In genomic region chr2:85191157-85191556, GRCh38 we compare ENCODE assay signal across 22 cellular contexts. TPM values are rescaled to one million over a fixed set of nuclear protein-coding genes. Genes with fewer than 3 reads are reported as not detected.
DNase-seq lines count a peak whose midpoint lies in the region; ATAC-seq and TF ChIP-seq lines count a peak whose summit lies in the region.
"Had no signal": no experiment of that assay in that cellular context is flagged by ENCODE, and none has a peak within 500 bp of the region (broad histone marks: within the 10 kb centered on the region; RNA-seq: fewer than 3 reads in every experiment).

No MANE protein-coding gene starts in this region.

- H3K4me1 ChIP-seq in right atrium auricular region (peaks cover 0 to 32% of the 10 kb centered on the region in 2 donors), heart left ventricle (peaks cover 0 to 24% (median 0%) of the 10 kb centered on the region in 12 donors), hepatocyte (ENCODE audit: insufficient read depth) (peaks cover 17% of the 10 kb centered on the region)
- H3K4me1 ChIP-seq in CD4-positive, alpha-beta memory T cell (ENCODE audit: insufficient read depth, low read length): no peaks in the 10 kb centered on the region

- no peak for DNase-seq in Right ventricle myocardium inferior (ENCODE audit: missing footprints)
- no peak for DNase-seq in right atrium auricular region (ENCODE audit: low spot score)
- DNase-seq in heart left ventricle: peak in 2 of 5 donors; percentile 64 to 73
- DNase-seq in hepatocyte (ENCODE audit: low spot score): no peak
- no peak for DNase-seq in activated CD8-positive, alpha-beta memory T cell treated with anti-CD3 and anti-CD28 coated beads, Interleukin-2, amount 50 U/mL, for 4 hours
- DNase-seq in coronary artery (ENCODE audit: low spot score): no peak
- no peak for DNase-seq in CD4-positive, alpha-beta memory T cell
- DNase-seq: 8988T, ACHN, DMS53, GM23248, HCEC 1CT, NCI-H1048, NCI-H1417, NCI-H1694, NCI-H2029 treated with DMSO at 0.1 percent for 48 hours, NCI-H446 treated with DMSO at 0.1 percent for 48 hours, NCI-H526 treated with DMSO at 0.1 percent for 48 hours, PC-9, SHP77 had no signal

- no peaks in the 10 kb centered on the region for H3K27me3 ChIP-seq in right atrium auricular region
- H3K27me3 ChIP-seq in heart left ventricle: no peaks in the 10 kb centered on the region
- no peaks in the 10 kb centered on the region for H3K27me3 ChIP-seq in hepatocyte
- H3K27me3 ChIP-seq in CD4-positive, alpha-beta memory T cell (ENCODE audit: insufficient read depth, low read length): no peaks in the 10 kb centered on the region

- peak overlapping the region in 1 of 2 donors; percentile 41 for H3K27ac ChIP-seq in right atrium auricular region
- H3K27ac ChIP-seq in heart left ventricle: no peak overlapping the region
- peak overlapping the region; percentile 62 for H3K27ac ChIP-seq in hepatocyte
- H3K27ac ChIP-seq in coronary artery: no peak overlapping the region
- no peak overlapping the region for H3K27ac ChIP-seq in CD4-positive, alpha-beta memory T cell (ENCODE audit: low read depth, low read length)
- H3K27ac ChIP-seq: GM23248, PC-9 had no signal

- H3K36me3 ChIP-seq in right atrium auricular region: no peaks in the 10 kb centered on the region
- H3K36me3 ChIP-seq in heart left ventricle: no peaks in the 10 kb centered on the region
- H3K36me3 ChIP-seq in hepatocyte (replicated peaks; ENCODE audit: insufficient read depth, low read depth): no peaks in the 10 kb centered on the region
- no peaks in the 10 kb centered on the region for H3K36me3 ChIP-seq in CD4-positive, alpha-beta memory T cell (ENCODE audit: insufficient read depth, low read length)

- H3K4me3 Mint-ChIP-seq in stimulated activated memory B cell treated with anti-CD40 and anti-IgM and Interleukin-4, amounts not matched to agents 10 μg/mL and 1 μg/mL and 100 μg/mL, for 72 hours: no peak overlapping the region
- no peak overlapping the region for H3K4me3 Mint-ChIP-seq in CD4-positive, alpha-beta memory T cell

- H4K20me1 ChIP-seq in hepatocyte (ENCODE audit: insufficient read depth, poor library complexity, severe bottlenecking): peaks cover 8% of the 10 kb centered on the region

- H3K4me2 ChIP-seq in hepatocyte: no peak overlapping the region
- H3K4me2 ChIP-seq: PC-9 had no signal

- no peak for TF ChIP-seq CTCF in right atrium auricular region (IDR thresholded peaks at IDR 0.05)
- no peak for TF ChIP-seq CTCF in heart left ventricle (IDR thresholded peaks at IDR 0.05)
- TF ChIP-seq CTCF in hepatocyte (IDR thresholded peaks at IDR 0.05; ENCODE audit: poor library complexity): no peak
- TF ChIP-seq CTCF in coronary artery (IDR thresholded peaks at IDR 0.05): no peak

- H3K4me3 ChIP-seq in right atrium auricular region (no peak overlapping the region), heart left ventricle (no peak overlapping the region), hepatocyte (no peak overlapping the region), coronary artery (no peak overlapping the region)
- H3K4me3 ChIP-seq in CD4-positive, alpha-beta memory T cell (ENCODE audit: low read length in 2 of 2): no peak overlapping the region
- H3K4me3 ChIP-seq: GM23248, PC-9 had no signal

- H2AFZ ChIP-seq in hepatocyte: no peak overlapping the region
- H2AFZ ChIP-seq: GM23248, PC-9 had no signal

- no peaks in the 10 kb centered on the region for H3K9me3 ChIP-seq in right atrium auricular region
- H3K9me3 ChIP-seq in heart left ventricle: no peaks in the 10 kb centered on the region
- no peaks in the 10 kb centered on the region for H3K9me3 ChIP-seq in hepatocyte (ENCODE audit: low read depth)
- H3K9me3 ChIP-seq in CD4-positive, alpha-beta memory T cell (ENCODE audit: control insufficient read depth in 1 of 2, low read length in 2 of 2): no peaks in the 10 kb centered on the region

- ATAC-seq in Right ventricle myocardium inferior (peak; percentile 70), heart left ventricle (peak; percentile 44 to 87 (median 76))
- ATAC-seq in stimulated activated memory B cell treated with anti-CD40 and anti-IgM and Interleukin-4, amounts not matched to agents 10 μg/mL and 1 μg/mL and 100 μg/mL, for 72 hours: peak; percentile 10

- 59 to 71% (median 63%) methylated on average over 1 to 2 of the region's 2 CpGs for WGBS in heart left ventricle, 4 donors
- WGBS in hepatocyte (ENCODE audit: low lambda C conversion rate, missing lambda C conversion rate): 80% methylated on average over 2 of the region's 2 CpGs

- no peaks in the 10 kb centered on the region for H3K36me3 Mint-ChIP-seq in stimulated activated memory B cell treated with anti-CD40 and anti-IgM and Interleukin-4, amounts not matched to agents 10 μg/mL and 1 μg/mL and 100 μg/mL, for 72 hours
- no peaks in the 10 kb centered on the region for H3K36me3 Mint-ChIP-seq in CD4-positive, alpha-beta memory T cell

- POLR2A ChIA-PET in CD4-positive, alpha-beta memory T cell (lab: Charles Lee; ENCODE audit: partially characterized antibody): no interaction called here

- H3K9me2 ChIP-seq in hepatocyte (replicated peaks; ENCODE audit: insufficient read depth): no peaks in the 10 kb centered on the region

- peaks cover 70% of the 10 kb centered on the region for H3K79me2 ChIP-seq in hepatocyte

- H3K27me3 Mint-ChIP-seq in stimulated activated memory B cell treated with anti-CD40 and anti-IgM and Interleukin-4, amounts not matched to agents 10 μg/mL and 1 μg/mL and 100 μg/mL, for 72 hours: peaks cover 35% of the 10 kb centered on the region
- peaks cover 5 to 10% of the 10 kb centered on the region in 2 donors for H3K27me3 Mint-ChIP-seq in CD4-positive, alpha-beta memory T cell

- no peaks in the 10 kb centered on the region for H3K4me1 Mint-ChIP-seq in stimulated activated memory B cell treated with anti-CD40 and anti-IgM and Interleukin-4, amounts not matched to agents 10 μg/mL and 1 μg/mL and 100 μg/mL, for 72 hours
- no peaks in the 10 kb centered on the region for H3K4me1 Mint-ChIP-seq in CD4-positive, alpha-beta memory T cell

- CTCF ChIA-PET in CD4-positive, alpha-beta memory T cell (lab: Charles Lee; ENCODE audit: partially characterized antibody): no interaction called here

- no peak for TF ChIP-seq POLR2A in heart left ventricle (IDR thresholded peaks at IDR 0.05)

- H3K9me3 Mint-ChIP-seq in stimulated activated memory B cell treated with anti-CD40 and anti-IgM and Interleukin-4, amounts not matched to agents 10 μg/mL and 1 μg/mL and 100 μg/mL, for 72 hours: peaks cover 5% of the 10 kb centered on the region
- peaks cover 0 to 4% (median 0%) of the 10 kb centered on the region in 8 donors for H3K9me3 Mint-ChIP-seq in CD4-positive, alpha-beta memory T cell

- H3K27ac Mint-ChIP-seq in stimulated activated memory B cell treated with anti-CD40 and anti-IgM and Interleukin-4, amounts not matched to agents 10 μg/mL and 1 μg/mL and 100 μg/mL, for 72 hours: no peak overlapping the region
- H3K27ac Mint-ChIP-seq in CD4-positive, alpha-beta memory T cell: no peak overlapping the region

- intact Hi-C loops in Right ventricle myocardium inferior (cut with DNase I): no loop called here
- intact Hi-C loops in heart left ventricle (cut with DNase I): no loop called here
- intact Hi-C loops in CD4-positive, alpha-beta memory T cell (cut with micrococcal nuclease): no loop called here

RNA-seq across cellular contexts. Expression of gene TCF7L1, which starts 58.0 kb away (rescaled TPM):
- 9.3 TPM for total RNA-seq in Right ventricle myocardium inferior
- total RNA-seq in right atrium auricular region: 1 to 10 TPM; 3.1 to 4.0 TPM
- total RNA-seq in heart left ventricle: 1 to 10 TPM; 1.9 to 9.8 (median 6.4) TPM
- polyA plus RNA-seq in heart left ventricle: 1 to 10 TPM; 3.9 to 6.1 TPM
- 3.7 and 4.5 TPM in 2 replicates for total RNA-seq in hepatocyte
- polyA plus RNA-seq in hepatocyte: 20.6 and 26.2 TPM in 2 replicates
- total RNA-seq in CD4-positive, alpha-beta memory T cell: not detected
- under 1 TPM in 1 of 2 donors, not detected in 1; 0.06 TPM for polyA plus RNA-seq in CD4-positive, alpha-beta memory T cell
- total RNA-seq: RPMI7951 had no signal

Comparison
In these comparisons a context has a peak if more than half of its experiments do, and no peak if none do; other contexts are left out.
1. ATAC-seq: peak in every context shown above with its lines; median percentile 76 in heart left ventricle; 70 in Right ventricle myocardium inferior; 10 in stimulated activated memory B cell treated with anti-CD40 and anti-IgM and Interleukin-4, amounts not matched to agents 10 μg/mL and 1 μg/mL and 100 μg/mL, for 72 hours.